Comparison of ENCODE assay signal across 1 cellular context in genomic region chr7:105319578-105319977, GRCh38.
TF ChIP-seq lines count a peak whose summit lies in the region.

No MANE protein-coding gene starts in this region.

TF ChIP-seq in IMR-90, 13 proteins besides CTCF, POLR2A, EP300 and RAD21 (continued from another document):
- no peak for TF ChIP-seq FOS (IDR thresholded peaks at IDR 0.05; ENCODE audit: low read depth, low read length)
- no peak for TF ChIP-seq MAZ (IDR thresholded peaks at IDR 0.05; ENCODE audit: borderline replicate concordance, low read depth, low read length)
- TF ChIP-seq BHLHE40 (IDR thresholded peaks at IDR 0.05; ENCODE audit: low read depth, low read length): no peak
- TF ChIP-seq CEBPB (IDR thresholded peaks at IDR 0.05; ENCODE audit: low read depth, low read length): no peak
